In the genomic region with DNA sequence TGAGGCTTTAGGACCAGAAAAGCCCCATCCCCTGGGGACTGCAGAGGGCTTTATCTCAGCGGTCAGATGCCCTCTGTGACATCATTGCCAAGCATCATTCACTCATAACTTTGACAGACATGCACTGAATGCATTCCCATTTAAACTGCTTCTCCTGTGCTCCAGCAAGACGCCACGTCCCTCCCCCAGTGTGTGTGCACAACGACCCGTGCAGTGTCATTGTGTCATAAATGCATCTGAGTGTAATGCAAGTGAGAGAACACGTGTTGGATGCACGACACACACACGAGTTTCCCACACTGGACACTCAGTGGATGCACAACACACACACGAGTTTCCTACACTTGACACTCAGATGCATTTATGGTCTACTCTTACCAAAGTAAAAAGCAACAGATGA, we compare ENCODE assay signal across 24 cellular contexts.
"Had no signal": no experiment of that assay in that cellular context is flagged by ENCODE, and none has a peak within 500 bp of the region (broad histone marks: within the 10 kb centered on the region; RNA-seq: fewer than 3 reads in every experiment).

No MANE protein-coding gene starts in this region.

- FAIRE-seq: endometrium, frontal cortex, islet of Langerhans had no signal

- H3K27me3 ChIP-seq: dorsolateral prefrontal cortex, heart left ventricle, neutrophil, sigmoid colon, stomach, transverse colon had no signal

- H3K4me3 ChIP-seq: dorsolateral prefrontal cortex, heart left ventricle, lung, sigmoid colon, skin epidermis, stomach, thoracic aorta, transverse colon had no signal

- H3K4me3 Mint-ChIP-seq: naive thymus-derived CD8-positive, alpha-beta T cell had no signal

- H3K36me3 ChIP-seq: heart left ventricle, neutrophil, sigmoid colon, stomach, thoracic aorta, transverse colon had no signal

- H3K27ac Mint-ChIP-seq: naive thymus-derived CD8-positive, alpha-beta T cell had no signal

- ATAC-seq: esophagus mucosa; heart left ventricle; left cardiac atrium; left ventricle myocardium superior; naive thymus-derived CD8-positive, alpha-beta T cell had no signal

- H3K4me1 ChIP-seq: heart left ventricle, sigmoid colon, stomach, transverse colon had no signal

- DNase-seq: cortex of kidney; effector CD8-positive, alpha-beta T cell; hippocampal formation; left cardiac atrium; left ventricle myocardium superior; mesendoderm; naive thymus-derived CD8-positive, alpha-beta T cell; posterior cingulate gyrus; sigmoid colon; stimulated activated CD4-positive, alpha-beta T cell treated with anti-CD3 and anti-CD28 coated beads, Interleukin-12 subunit alpha, Interleukin-12 subunit beta, amount 100 ng/mL, for 4 hours; stimulated activated naive CD4-positive, alpha-beta T cell; stomach; substantia nigra; transverse colon had no signal

- H3K27ac ChIP-seq: heart left ventricle, neutrophil, sigmoid colon, skin epidermis, stomach, thoracic aorta, transverse colon had no signal

- H3K9me3 ChIP-seq: neutrophil, sigmoid colon, thoracic aorta, transverse colon had no signal

- H3K4me1 Mint-ChIP-seq: naive thymus-derived CD8-positive, alpha-beta T cell had no signal
